ENCODE assay signal across 1 cellular context in the genomic region with DNA sequence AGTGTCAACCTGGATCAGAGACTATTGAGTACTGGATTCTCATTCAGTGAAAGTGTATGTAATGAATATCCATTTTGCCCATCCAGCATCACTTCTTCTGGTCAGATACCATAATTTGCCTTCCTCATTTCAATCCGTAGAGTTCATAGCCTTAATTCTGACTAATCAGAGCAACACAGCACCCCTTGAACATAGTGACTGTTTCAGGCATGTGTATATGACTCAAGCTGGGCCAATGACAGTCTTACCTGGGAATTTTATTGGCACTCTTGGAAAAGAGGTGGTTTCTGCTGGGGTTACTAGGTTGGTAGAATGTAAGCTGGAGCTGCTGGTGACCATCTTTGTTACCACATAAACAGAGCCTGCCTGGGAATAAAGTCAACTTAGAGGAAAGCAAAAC.
TF ChIP-seq lines count a peak whose summit lies in the region.

No MANE protein-coding gene starts in this region.

TF ChIP-seq in IMR-90, 13 proteins besides CTCF, POLR2A, EP300 and RAD21:
- TF ChIP-seq NFE2L2 (IDR thresholded peaks at IDR 0.05; ENCODE audit: low read depth, low read length) (no peak), BHLHE40 (IDR thresholded peaks at IDR 0.05; ENCODE audit: low read depth, low read length) (0 out of 2 replicates have a peak, but pooled peaks have one; percentile 11), SMC3 (IDR thresholded peaks at IDR 0.05; ENCODE audit: low read depth, low read length) (no peak), FOS (IDR thresholded peaks at IDR 0.05; ENCODE audit: low read depth, low read length) (0 out of 2 replicates have a peak, but pooled peaks have one; percentile 5), RCOR1 (IDR thresholded peaks at IDR 0.05; ENCODE audit: insufficient replicate concordance, low read length) (no peak)
